16 cellular contexts compared by ENCODE assay signal in the genomic region with DNA sequence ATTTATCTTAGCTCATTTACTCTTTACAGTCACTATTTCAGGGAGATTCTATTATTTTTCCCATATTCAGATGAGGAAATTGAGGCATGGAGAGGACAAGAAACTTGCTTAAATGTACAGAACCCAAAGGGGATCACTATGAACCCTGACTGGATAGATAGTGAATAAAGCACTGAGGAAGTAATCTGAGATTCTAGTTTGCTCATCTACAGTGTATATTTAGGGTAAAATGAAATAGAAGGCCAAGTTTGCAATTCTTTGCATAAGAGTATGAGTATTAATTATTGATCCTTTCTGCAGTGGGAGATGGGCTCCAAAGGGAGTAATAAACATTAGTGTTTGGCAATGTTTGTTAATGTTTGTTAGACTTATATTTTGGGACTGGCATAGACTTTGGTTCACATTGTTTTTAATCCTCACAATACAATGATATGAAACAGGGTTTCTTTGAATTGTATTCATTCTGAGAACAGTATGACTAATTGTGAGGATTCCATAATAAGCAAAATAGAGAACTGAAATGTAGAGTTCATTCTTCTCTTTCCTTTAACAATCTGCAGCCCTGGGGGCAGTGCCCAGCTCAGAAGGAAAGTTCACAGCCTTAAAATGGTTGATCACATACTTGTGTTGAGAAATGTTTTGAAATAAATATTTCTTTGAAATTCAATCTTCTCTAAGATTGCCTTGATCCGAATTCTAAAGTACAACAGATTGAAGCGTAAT.
DNase-seq lines count a peak whose midpoint lies in the region; ATAC-seq lines count a peak whose summit lies in the region.
"Had no signal": no experiment of that assay in that cellular context is flagged by ENCODE, and none has a peak within 500 bp of the region (broad histone marks: within the 10 kb centered on the region; RNA-seq: fewer than 3 reads in every experiment).

No MANE protein-coding gene starts in this region.

- H3K4me1 ChIP-seq in CD8-positive, alpha-beta memory T cell (ENCODE audit: insufficient read depth, low read length): no peaks in the 10 kb centered on the region

- H3K4me3 Mint-ChIP-seq in CD8-positive, alpha-beta memory T cell: no peak overlapping the region
- H3K4me3 Mint-ChIP-seq: activated CD4-positive, alpha-beta memory T cell treated with anti-CD3 and anti-CD28 coated beads for 36 hours; neural progenitor cell had no signal

- H3K4me3 ChIP-seq in CD8-positive, alpha-beta memory T cell (ENCODE audit: low read length): no peak overlapping the region
- H3K4me3 ChIP-seq: neural progenitor cell had no signal

- no peaks in the 10 kb centered on the region for H3K27me3 ChIP-seq in CD8-positive, alpha-beta memory T cell (ENCODE audit: insufficient read depth, low read length, poor library complexity, severe bottlenecking)
- H3K27me3 ChIP-seq: neural progenitor cell had no signal

- H3K9me3 ChIP-seq in CD8-positive, alpha-beta memory T cell (ENCODE audit: low read length): no peaks in the 10 kb centered on the region

- ATAC-seq in GM18909 (IDR thresholded peaks at IDR 0.05; ENCODE audit: poor library complexity, unreplicated experiment) (peak; percentile 99), GM21619 (IDR thresholded peaks at IDR 0.05; ENCODE audit: unreplicated experiment) (peak; percentile 100), HG03095 (IDR thresholded peaks at IDR 0.05; ENCODE audit: unreplicated experiment) (peak; percentile 99)
- ATAC-seq: left colon had no signal

- no peaks in the 10 kb centered on the region for H3K27me3 Mint-ChIP-seq in CD8-positive, alpha-beta memory T cell
- H3K27me3 Mint-ChIP-seq: activated CD4-positive, alpha-beta memory T cell treated with anti-CD3 and anti-CD28 coated beads for 36 hours had no signal

- no peaks in the 10 kb centered on the region for H3K4me1 Mint-ChIP-seq in CD8-positive, alpha-beta memory T cell
- H3K4me1 Mint-ChIP-seq: neural progenitor cell had no signal

- no peak overlapping the region for H3K27ac Mint-ChIP-seq in CD8-positive, alpha-beta memory T cell
- H3K27ac Mint-ChIP-seq: activated CD4-positive, alpha-beta memory T cell treated with anti-CD3 and anti-CD28 coated beads for 36 hours; activated naive CD4-positive, alpha-beta T cell treated with anti-CD3 and anti-CD28 coated beads, Interleukin-2, amount 50 U/mL, for 72 hours; neural progenitor cell had no signal

- H3K9me3 Mint-ChIP-seq in CD8-positive, alpha-beta memory T cell: peaks cover 0 to 3% (median 0%) of the 10 kb centered on the region in 5 donors
- H3K9me3 Mint-ChIP-seq: activated CD4-positive, alpha-beta memory T cell treated with anti-CD3 and anti-CD28 coated beads for 36 hours; neural progenitor cell had no signal

- no peak overlapping the region for H3K27ac ChIP-seq in substantia nigra (ENCODE audit: low read depth, low read length, poor library complexity, severe bottlenecking)
- no peak overlapping the region for H3K27ac ChIP-seq in CD8-positive, alpha-beta memory T cell (ENCODE audit: low read depth, low read length)
- H3K27ac ChIP-seq: neural progenitor cell had no signal

- DNase-seq in foreskin melanocyte: peak; percentile 96
- no peak for DNase-seq in substantia nigra (lab: John Stamatoyannopoulos, UW)
- no peak for DNase-seq in CD8-positive, alpha-beta memory T cell
- DNase-seq in SKM-1 treated with dmso at 0.1 percent for 144 hours (lab: John Stamatoyannopoulos, UW; ENCODE audit: unreplicated experiment): no peak
- DNase-seq in pons (ENCODE audit: low spot score): no peak
- DNase-seq: activated CD4-positive, alpha-beta memory T cell treated with anti-CD3 and anti-CD28 coated beads for 36 hours; IMR-90; left colon; NCI-H1694; stimulated activated CD4-positive, alpha-beta T cell treated with anti-CD3 and anti-CD28 coated beads, Interleukin-12 subunit alpha, Interleukin-12 subunit beta, amount 100 ng/mL, for 4 hours; SW 1271 had no signal

- POLR2A ChIA-PET in CD8-positive, alpha-beta memory T cell (lab: Charles Lee): no interaction called here

- peaks cover 0 to 1% (median 0%) of the 10 kb centered on the region in 3 donors for H3K36me3 Mint-ChIP-seq in CD8-positive, alpha-beta memory T cell
- H3K36me3 Mint-ChIP-seq: activated CD4-positive, alpha-beta memory T cell treated with anti-CD3 and anti-CD28 coated beads for 36 hours; activated naive CD4-positive, alpha-beta T cell treated with anti-CD3 and anti-CD28 coated beads, Interleukin-2, amount 50 U/mL, for 72 hours; neural progenitor cell had no signal

- H3K36me3 ChIP-seq in CD8-positive, alpha-beta memory T cell (ENCODE audit: insufficient read depth, low read length): no peaks in the 10 kb centered on the region
- H3K36me3 ChIP-seq: neural progenitor cell had no signal

- CTCF ChIA-PET in CD8-positive, alpha-beta memory T cell (lab: Charles Lee): no interaction called here
